15 cellular contexts compared by ENCODE assay signal in genomic region chr20:38112249-38112942, GRCh38. TPM values are rescaled to one million over a fixed set of nuclear protein-coding genes. Genes with fewer than 3 reads are reported as not detected.
DNase-seq lines count a peak whose midpoint lies in the region; ATAC-seq and TF ChIP-seq lines count a peak whose summit lies in the region.
"Had no signal": no experiment of that assay in that cellular context is flagged by ENCODE, and none has a peak within 500 bp of the region (broad histone marks: within the 10 kb centered on the region; RNA-seq: fewer than 3 reads in every experiment).

No MANE protein-coding gene starts in this region.

- no peaks in the 10 kb centered on the region for H3K36me3 ChIP-seq in RWPE2 (ENCODE audit: low read depth)
- H3K36me3 ChIP-seq: gastrocnemius medialis, sigmoid colon had no signal

- TF ChIP-seq CTCF in RWPE2 (IDR thresholded peaks at IDR 0.05; ENCODE audit: poor library complexity, severe bottlenecking) (no peak), mesothelial cell of epicardium (IDR thresholded peaks at IDR 0.05; ENCODE audit: unreplicated experiment) (no peak), type B pancreatic cell (conservative IDR thresholded peaks at IDR 0.05) (no peak)
- no peak for TF ChIP-seq CTCF in CD4-positive, alpha-beta T cell (IDR thresholded peaks at IDR 0.05)

- H3K4me3 Mint-ChIP-seq in mesothelial cell of epicardium (no peak overlapping the region), type B pancreatic cell (no peak overlapping the region)
- H3K4me3 Mint-ChIP-seq in CD4-positive, alpha-beta T cell = no peak overlapping the region
- H3K4me3 Mint-ChIP-seq: stimulated activated naive CD8-positive, alpha-beta T cell treated with anti-CD3 and anti-CD28 coated beads, Interleukin-15, Interleukin-2, amounts not matched to agents 100 ng/mL and 50 ng/mL, for 24 hours had no signal

- CTCF ChIA-PET in CD4-positive, alpha-beta T cell (lab: Charles Lee) = interaction anchor here (0.6 kb wide), 1 partner anchor 963 kb away, joined by 3 read pairs; no protein-coding TSS in a partner anchor

- H3K9me3 ChIP-seq in RWPE2 (ENCODE audit: severe bottlenecking) = peaks cover 3% of the 10 kb centered on the region
- H3K9me3 ChIP-seq in CD4-positive, alpha-beta T cell (ENCODE audit: control insufficient read depth, low read length) = no peaks in the 10 kb centered on the region
- H3K9me3 ChIP-seq: gastrocnemius medialis, mucosa of descending colon, sigmoid colon had no signal

- H3K4me1 ChIP-seq in RWPE2 (ENCODE audit: insufficient read depth, poor library complexity, severe bottlenecking) = peaks cover 48% of the 10 kb centered on the region

- peak overlapping the region; percentile 51 for H3K27ac Mint-ChIP-seq in mesothelial cell of epicardium
- H3K27ac Mint-ChIP-seq in type B pancreatic cell = no peak overlapping the region
- no peak overlapping the region for H3K27ac Mint-ChIP-seq in CD4-positive, alpha-beta T cell
- H3K27ac Mint-ChIP-seq: stimulated activated naive CD8-positive, alpha-beta T cell treated with anti-CD3 and anti-CD28 coated beads, Interleukin-15, Interleukin-2, amounts not matched to agents 100 ng/mL and 50 ng/mL, for 24 hours had no signal

- ATAC-seq in RWPE2 (ENCODE audit: low read depth) (no peak), HG02798 (IDR thresholded peaks at IDR 0.05; ENCODE audit: poor library complexity, unreplicated experiment) (no peak)
- ATAC-seq in stimulated activated naive CD8-positive, alpha-beta T cell treated with anti-CD3 and anti-CD28 coated beads, Interleukin-15, Interleukin-2, amounts not matched to agents 100 U/mL and 50 U/mL, for 24 hours = no peak
- ATAC-seq in CD4-positive, alpha-beta T cell (ENCODE audit: poor library complexity) = no peak
- ATAC-seq: gastrocnemius medialis, mucosa of descending colon had no signal

- peak; percentile 48 for DNase-seq in activated effector memory CD4-positive, alpha-beta T cell treated with anti-CD3 and anti-CD28 coated beads, Interleukin-2, amount 50 U/mL, for 16 hours
- DNase-seq in activated effector memory CD4-positive, alpha-beta T cell treated with Interleukin-2 at 50 U/mL for 16 hours = no peak
- peak; percentile 76 for DNase-seq in RWPE2 (ENCODE audit: low spot score)
- no peak for DNase-seq in mesothelial cell of epicardium (ENCODE audit: low spot score in 2 of 2, unreplicated experiment in 2 of 2)
- peak; percentile 53 for DNase-seq in type B pancreatic cell (ENCODE audit: extremely low spot score, unreplicated experiment)
- DNase-seq in stimulated activated naive CD8-positive, alpha-beta T cell treated with anti-CD3 and anti-CD28 coated beads, Interleukin-15, Interleukin-2, amounts not matched to agents 100 U/mL and 50 U/mL, for 24 hours = no peak
- DNase-seq in CD4-positive, alpha-beta T cell = no peak
- DNase-seq: activated CD4-positive, alpha-beta T cell treated with anti-CD3 and anti-CD28 coated beads for 4 hours; activated gamma-delta T cell treated with Interleukin-2 at 50 U/mL for 16 hours; mucosa of descending colon; NCI-H1436; sigmoid colon had no signal

- H3K27me3 ChIP-seq in RWPE2 (ENCODE audit: insufficient read depth, poor library complexity, severe bottlenecking) = no peaks in the 10 kb centered on the region
- H3K27me3 ChIP-seq in CD4-positive, alpha-beta T cell (ENCODE audit: control insufficient read depth, insufficient read depth, low read length) = no peaks in the 10 kb centered on the region
- H3K27me3 ChIP-seq: gastrocnemius medialis, sigmoid colon had no signal

- peak overlapping the region; percentile 88 for H3K27ac ChIP-seq in RWPE2 (ENCODE audit: poor library complexity, severe bottlenecking)
- H3K27ac ChIP-seq in CD4-positive, alpha-beta T cell (ENCODE audit: low read depth, low read length) = no peak overlapping the region

- no peak overlapping the region for H3K4me3 ChIP-seq in RWPE2 (ENCODE audit: severe bottlenecking)
- H3K4me3 ChIP-seq: gastrocnemius medialis, mucosa of descending colon, sigmoid colon had no signal

- no peaks in the 10 kb centered on the region for H3K27me3 Mint-ChIP-seq in mesothelial cell of epicardium (ENCODE audit: low read depth)
- H3K27me3 Mint-ChIP-seq in type B pancreatic cell = no peaks in the 10 kb centered on the region
- H3K27me3 Mint-ChIP-seq in CD4-positive, alpha-beta T cell = no peaks in the 10 kb centered on the region
- H3K27me3 Mint-ChIP-seq: stimulated activated naive CD8-positive, alpha-beta T cell treated with anti-CD3 and anti-CD28 coated beads, Interleukin-15, Interleukin-2, amounts not matched to agents 100 ng/mL and 50 ng/mL, for 24 hours had no signal

- intact Hi-C loops in CD4-positive, alpha-beta T cell (cut with DNase I, micrococcal nuclease) = no loop called here

- peaks cover 38% of the 10 kb centered on the region for H3K4me1 Mint-ChIP-seq in mesothelial cell of epicardium
- peaks cover 32% of the 10 kb centered on the region for H3K4me1 Mint-ChIP-seq in type B pancreatic cell (ENCODE audit: unreplicated experiment)
- H3K4me1 Mint-ChIP-seq in CD4-positive, alpha-beta T cell (ENCODE audit: low read depth) = no peaks in the 10 kb centered on the region

- POLR2A ChIA-PET in CD4-positive, alpha-beta T cell (lab: Charles Lee) = no interaction called here

- H3K9me3 Mint-ChIP-seq in mesothelial cell of epicardium (peaks cover 12% of the 10 kb centered on the region), type B pancreatic cell (no peaks in the 10 kb centered on the region)
- H3K9me3 Mint-ChIP-seq in CD4-positive, alpha-beta T cell = no peaks in the 10 kb centered on the region
- H3K9me3 Mint-ChIP-seq: stimulated activated naive CD8-positive, alpha-beta T cell treated with anti-CD3 and anti-CD28 coated beads, Interleukin-15, Interleukin-2, amounts not matched to agents 100 ng/mL and 50 ng/mL, for 24 hours had no signal

- H3K36me3 Mint-ChIP-seq in mesothelial cell of epicardium = peaks cover 6% of the 10 kb centered on the region
- H3K36me3 Mint-ChIP-seq in type B pancreatic cell = no peaks in the 10 kb centered on the region
- H3K36me3 Mint-ChIP-seq in CD4-positive, alpha-beta T cell (ENCODE audit: low read depth) = no peaks in the 10 kb centered on the region

RNA-seq across cellular contexts. Expression of gene TGM2, which starts 52.7 kb away (rescaled TPM):
- total RNA-seq in mesothelial cell of epicardium (32.4 to 35.7 TPM (median 35.3 TPM) in 3 replicates), type B pancreatic cell (ENCODE audit: low replicate concordance) (28.6 and 31.7 TPM in 2 replicates)
- under 1 TPM; 0.06 to 0.27 TPM for total RNA-seq in CD4-positive, alpha-beta T cell

Comparison
In these comparisons a context has a peak if more than half of its experiments do, and no peak if none do; other contexts are left out.
1. DNase-seq: peak in activated effector memory CD4-positive, alpha-beta T cell treated with anti-CD3 and anti-CD28 coated beads, Interleukin-2, amount 50 U/mL, for 16 hours (single experiment), RWPE2 (single experiment) and type B pancreatic cell (single experiment); none in activated effector memory CD4-positive, alpha-beta T cell treated with Interleukin-2 at 50 U/mL for 16 hours (single experiment), mesothelial cell of epicardium (0 of 2), stimulated activated naive CD8-positive, alpha-beta T cell treated with anti-CD3 and anti-CD28 coated beads, Interleukin-15, Interleukin-2, amounts not matched to agents 100 U/mL and 50 U/mL, for 24 hours (single experiment) and CD4-positive, alpha-beta T cell (0 of 10).
2. RNA of gene TGM2, which starts 52.7 kb away (total RNA-seq): 32.4 to 35.7 TPM in mesothelial cell of epicardium and 28.6 to 31.7 TPM in type B pancreatic cell; 0.06 to 0.27 TPM in CD4-positive, alpha-beta T cell; every median in the first group is over 10 times any median in the second.